Comparison of ENCODE assay signal across 8 cellular contexts in genomic region chr13:109131698-109132257, GRCh38.
DNase-seq lines count a peak whose midpoint lies in the region; ATAC-seq and TF ChIP-seq lines count a peak whose summit lies in the region.

No MANE protein-coding gene starts in this region.

- peak; percentile 85 for ATAC-seq in GM21381 (IDR thresholded peaks at IDR 0.05; ENCODE audit: unreplicated experiment)
- peak; percentile 85 for ATAC-seq in HG03460 (IDR thresholded peaks at IDR 0.05; ENCODE audit: unreplicated experiment)

- in situ Hi-C loops in G401 (cut with HindIII; ENCODE audit: low sequenced_read_pairs): no loop called here

- H3K9me3 Mint-ChIP-seq in endothelial cell (ENCODE audit: unreplicated experiment): no peaks in the 10 kb centered on the region

- H3K27me3 Mint-ChIP-seq in endothelial cell (ENCODE audit: unreplicated experiment): peaks cover 1% of the 10 kb centered on the region

- H3K4me3 Mint-ChIP-seq in endothelial cell (ENCODE audit: unreplicated experiment): peak overlapping the region; percentile 31

- peak overlapping the region; percentile 67 for H3K27ac Mint-ChIP-seq in endothelial cell (ENCODE audit: unreplicated experiment)

- DNase-seq in AML-193 (lab: John Stamatoyannopoulos, UW) (peak; percentile 47 to 51), endothelial cell (ENCODE audit: low spot score) (no peak), posterior cingulate gyrus (no peak), G401 (ENCODE audit: low spot score) (no peak), COR-L47 (lab: John Stamatoyannopoulos, UW) (no peak)
- no peak for DNase-seq in effector CD8-positive, alpha-beta T cell (lab: John Stamatoyannopoulos, UW)

- no peaks in the 10 kb centered on the region for H3K36me3 Mint-ChIP-seq in endothelial cell (ENCODE audit: low read depth, unreplicated experiment)

- intact Hi-C loops in posterior cingulate gyrus (cut with DNase I): no loop called here

- TF ChIP-seq CTCF in endothelial cell (IDR thresholded peaks at IDR 0.05; ENCODE audit: unreplicated experiment): no peak

- H3K4me1 Mint-ChIP-seq in endothelial cell (ENCODE audit: unreplicated experiment): peaks cover 19% of the 10 kb centered on the region

Comparison
In these comparisons a context has a peak if more than half of its experiments do, and no peak if none do; other contexts are left out.
1. DNase-seq: peak in AML-193 (2 of 2); none in endothelial cell (single experiment), effector CD8-positive, alpha-beta T cell (single experiment), posterior cingulate gyrus (0 of 10), G401 (single experiment) and COR-L47 (single experiment).